9 cellular contexts compared by ENCODE assay signal in the genomic region with DNA sequence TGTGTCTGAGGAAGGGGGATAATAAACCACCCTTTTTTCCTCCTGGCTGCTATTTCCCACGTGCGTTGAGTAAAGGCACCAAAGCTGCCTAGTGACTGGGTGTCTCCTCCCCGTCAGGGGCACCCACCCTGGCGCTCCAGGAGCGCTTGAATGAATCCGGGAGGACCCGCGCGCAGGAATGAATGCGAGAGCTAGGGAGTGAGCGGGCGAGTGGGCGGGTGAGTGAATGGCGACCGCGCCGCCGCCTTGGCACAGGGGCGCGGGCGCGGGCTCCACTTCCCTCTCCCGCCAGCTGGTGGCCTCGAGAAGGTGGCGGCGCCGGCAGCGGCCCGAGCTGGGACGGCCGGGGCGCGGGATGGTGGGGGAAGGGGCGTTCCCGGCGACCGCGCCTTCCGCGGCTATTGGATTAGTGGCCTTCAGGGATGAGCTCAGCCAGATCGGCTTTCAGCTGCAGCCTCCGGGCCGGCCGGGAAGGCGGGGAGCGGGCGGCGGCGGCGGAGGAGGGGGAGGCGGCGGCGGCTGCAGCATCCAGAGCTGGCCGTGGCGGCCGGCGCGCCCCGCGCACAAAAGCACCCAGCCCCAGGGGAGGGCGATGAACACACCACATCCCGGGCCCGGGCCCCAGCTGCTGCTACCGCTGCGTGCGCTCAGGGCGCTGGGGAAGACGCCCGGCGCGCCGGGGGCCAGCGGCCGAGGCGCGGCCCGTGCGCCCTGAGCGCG. TPM values are rescaled to one million over a fixed set of nuclear protein-coding genes. Genes with fewer than 3 reads are reported as not detected.
DNase-seq lines count a peak whose midpoint lies in the region; ATAC-seq and TF ChIP-seq lines count a peak whose summit lies in the region.
"Had no signal": no experiment of that assay in that cellular context is flagged by ENCODE, and none has a peak within 500 bp of the region (broad histone marks: within the 10 kb centered on the region; RNA-seq: fewer than 3 reads in every experiment).

A gene (plus strand): TSS at position 435 of the 720 bp plus-strand sequence. CDS start 14,758 bp downstream, outside the sequence.

- peak within 1 kb of the TSS; percentile 43 for H3K4me3 ChIP-seq in CD8-positive, alpha-beta T cell (ENCODE audit: low read depth, low read length)
- H3K4me3 ChIP-seq in HUES6 (ENCODE audit: low read depth, low read length) (peak within 1 kb of the TSS; percentile 81), upper lobe of left lung (peak within 1 kb of the TSS in 3 of 4 donors; percentile 42 to 54 (median 47))

- no peaks in the 10 kb centered on the region for H3K36me3 ChIP-seq in CD8-positive, alpha-beta T cell (ENCODE audit: insufficient read depth, low read length)
- H3K36me3 ChIP-seq in HUES6 (ENCODE audit: control insufficient read depth, insufficient read depth, low read length) (no peaks in the 10 kb centered on the region), upper lobe of left lung (no peaks in the 10 kb centered on the region)
- H3K36me3 ChIP-seq: neutrophil had no signal

- H3K4me1 ChIP-seq in CD8-positive, alpha-beta T cell (ENCODE audit: insufficient read depth, low read length) = no peaks in the 10 kb centered on the region
- H3K4me1 ChIP-seq in HUES6 (ENCODE audit: control insufficient read depth, insufficient read depth, low read length) (peaks cover 6% of the 10 kb centered on the region; the same call in 1 of the 2 replicates), upper lobe of left lung (peaks cover 12 to 27% (median 16%) of the 10 kb centered on the region in 4 donors)

- H3K27me3 Mint-ChIP-seq in CD8-positive, alpha-beta T cell (ENCODE audit: low read depth) = peaks cover 46% of the 10 kb centered on the region
- peaks cover 76% of the 10 kb centered on the region for H3K27me3 Mint-ChIP-seq in dendritic cell treated with granulocyte-macrophage colony-stimulating factor and Interleukin-4, amounts not matched to agents 40 ng/mL and 50 ng/mL, for 4 days
- H3K27me3 Mint-ChIP-seq in memory B cell = peaks cover 39% of the 10 kb centered on the region

- peaks cover 5% of the 10 kb centered on the region for H3K27me3 ChIP-seq in CD8-positive, alpha-beta T cell (ENCODE audit: insufficient read depth, low read length)
- H3K27me3 ChIP-seq in HUES6 (ENCODE audit: control insufficient read depth, insufficient read depth, low read length) = peaks cover 36% of the 10 kb centered on the region
- peaks cover 0 to 27% (median 9%) of the 10 kb centered on the region in 4 donors for H3K27me3 ChIP-seq in upper lobe of left lung

- H3K9me3 ChIP-seq in CD8-positive, alpha-beta T cell (ENCODE audit: low read length) = no peaks in the 10 kb centered on the region
- H3K9me3 ChIP-seq in HUES6 (ENCODE audit: control insufficient read depth, insufficient read depth, low read depth, low read length) (no peaks in the 10 kb centered on the region), upper lobe of left lung (no peaks in the 10 kb centered on the region)
- H3K9me3 ChIP-seq: neutrophil had no signal

- CTCF ChIA-PET in CD8-positive, alpha-beta T cell (lab: Charles Lee) = no interaction called here
- CTCF ChIA-PET in RWPE1 (lab: Yijun Ruan, JAX) = interaction anchor here (0.6 to 1.0 kb wide), 6 partner anchors 51 to 152 kb away, joined by 3 to 5 read pairs (median 3); no protein-coding TSS in a partner anchor

- H3K4me1 Mint-ChIP-seq in CD8-positive, alpha-beta T cell (ENCODE audit: low read depth) = peaks cover 17% of the 10 kb centered on the region
- peaks cover 9% of the 10 kb centered on the region for H3K4me1 Mint-ChIP-seq in dendritic cell treated with granulocyte-macrophage colony-stimulating factor and Interleukin-4, amounts not matched to agents 40 ng/mL and 50 ng/mL, for 4 days (ENCODE audit: low read depth)
- peaks cover 6% of the 10 kb centered on the region for H3K4me1 Mint-ChIP-seq in memory B cell

- DNase-seq in CD8-positive, alpha-beta T cell = no peak
- DNase-seq in RWPE1 (ENCODE audit: low spot score) (peak; percentile 68), memory B cell (ENCODE audit: low spot score in 2 of 2) (no peak), upper lobe of left lung (peak; percentile 43 to 92)
- DNase-seq in activated CD4-positive, CD25-positive, alpha-beta regulatory T cell treated with anti-CD3 and anti-CD28 coated beads, Interleukin-2, amount 50 U/mL, for 72 hours = no peak

- no peak within 1 kb of the TSS for H3K27ac ChIP-seq in CD8-positive, alpha-beta T cell (ENCODE audit: low read depth, low read length)
- H3K27ac ChIP-seq in HUES6 (ENCODE audit: low read depth, low read length) = peak within 1 kb of the TSS; percentile 22; the same call in 1 of the 2 replicates
- no peak within 1 kb of the TSS for H3K27ac ChIP-seq in RWPE1
- peak within 1 kb of the TSS in 2 of 4 donors; percentile 35 to 56 for H3K27ac ChIP-seq in upper lobe of left lung
- H3K27ac ChIP-seq: neutrophil had no signal

- TF ChIP-seq CTCF in CD8-positive, alpha-beta T cell (IDR thresholded peaks at IDR 0.05) = no peak
- TF ChIP-seq CTCF in RWPE1 (conservative IDR thresholded peaks at IDR 0.05; ENCODE audit: low read depth) (0 out of 2 replicates have a peak, but pooled peaks have one; percentile 12), upper lobe of left lung (IDR thresholded peaks at IDR 0.05) (peak; percentile 15 to 69 (median 28))

- intact Hi-C loops in CD8-positive, alpha-beta T cell (cut with DNase I, micrococcal nuclease) = no loop called here
- intact Hi-C loops in dendritic cell treated with granulocyte-macrophage colony-stimulating factor and Interleukin-4, amounts not matched to agents 40 ng/mL and 50 ng/mL, for 4 days (cut with micrococcal nuclease) = no loop called here

- no peaks in the 10 kb centered on the region for H3K36me3 Mint-ChIP-seq in CD8-positive, alpha-beta T cell
- no peaks in the 10 kb centered on the region for H3K36me3 Mint-ChIP-seq in dendritic cell treated with granulocyte-macrophage colony-stimulating factor and Interleukin-4, amounts not matched to agents 40 ng/mL and 50 ng/mL, for 4 days (ENCODE audit: low read depth)
- no peaks in the 10 kb centered on the region for H3K36me3 Mint-ChIP-seq in memory B cell

- POLR2A ChIA-PET in CD8-positive, alpha-beta T cell (lab: Charles Lee) = no interaction called here
- POLR2A ChIA-PET in RWPE1 (lab: Yijun Ruan, JAX; ENCODE audit: low non-redundant PET) = interaction anchor here (0.6 kb wide), 1 partner anchor 108 kb away, joined by 4 read pairs; no protein-coding TSS in a partner anchor

- no peak for TF ChIP-seq EP300 in upper lobe of left lung (IDR thresholded peaks at IDR 0.05)

- H3K4me3 Mint-ChIP-seq in CD8-positive, alpha-beta T cell = peak within 1 kb of the TSS; percentile 68
- peak within 1 kb of the TSS; percentile 58 for H3K4me3 Mint-ChIP-seq in dendritic cell treated with granulocyte-macrophage colony-stimulating factor and Interleukin-4, amounts not matched to agents 40 ng/mL and 50 ng/mL, for 4 days
- peak within 1 kb of the TSS; percentile 54 for H3K4me3 Mint-ChIP-seq in memory B cell

- ATAC-seq in CD8-positive, alpha-beta T cell = no peak
- ATAC-seq in memory B cell (ENCODE audit: low read depth) (peak; percentile 37), upper lobe of left lung (ENCODE audit: low FRiP score in 2 of 2) (peak in 1 of 2 donors; percentile 92), GM21360 (IDR thresholded peaks at IDR 0.05; ENCODE audit: unreplicated experiment) (no peak)

- no peaks in the 10 kb centered on the region for H3K9me3 Mint-ChIP-seq in CD8-positive, alpha-beta T cell
- H3K9me3 Mint-ChIP-seq in dendritic cell treated with granulocyte-macrophage colony-stimulating factor and Interleukin-4, amounts not matched to agents 40 ng/mL and 50 ng/mL, for 4 days = no peaks in the 10 kb centered on the region
- H3K9me3 Mint-ChIP-seq in memory B cell = no peaks in the 10 kb centered on the region

- no peak for TF ChIP-seq POLR2A in upper lobe of left lung (IDR thresholded peaks at IDR 0.05)

- WGBS in upper lobe of left lung, 2 donors = 0 to 3% methylated on average over 27 to 43 of the region's 80 CpGs

- no peak within 1 kb of the TSS for H3K27ac Mint-ChIP-seq in CD8-positive, alpha-beta T cell
- no peak within 1 kb of the TSS for H3K27ac Mint-ChIP-seq in dendritic cell treated with granulocyte-macrophage colony-stimulating factor and Interleukin-4, amounts not matched to agents 40 ng/mL and 50 ng/mL, for 4 days
- no peak within 1 kb of the TSS for H3K27ac Mint-ChIP-seq in memory B cell

- peak within 1 kb of the TSS; percentile 87 for H3K9ac ChIP-seq in HUES6 (ENCODE audit: low read length)

RNA-seq across cellular contexts. Expression of the gene that starts here (rescaled TPM):
- not detected for total RNA-seq in CD8-positive, alpha-beta T cell
- total RNA-seq in upper lobe of left lung = 1 to 10 TPM in 3 of 6 donors, under 1 TPM in 2, not detected in 1; 0.29 to 4.2 (median 1.1) TPM

Comparison
In these comparisons a context has a peak if more than half of its experiments do, and no peak if none do; other contexts are left out.
1. DNase-seq: peak in RWPE1 (single experiment) and upper lobe of left lung (2 of 2); none in CD8-positive, alpha-beta T cell (0 of 7), memory B cell (0 of 2) and activated CD4-positive, CD25-positive, alpha-beta regulatory T cell treated with anti-CD3 and anti-CD28 coated beads, Interleukin-2, amount 50 U/mL, for 72 hours (single experiment).
2. Peak in every context shown above with its lines, with median percentiles within 50 percentile points of each other: H3K4me3 ChIP-seq and H3K4me3 Mint-ChIP-seq.